Comparison of ENCODE assay signal across 18 cellular contexts in genomic region chr18:3611313-3612038, GRCh38.
DNase-seq lines count a peak whose midpoint lies in the region; ATAC-seq, FAIRE-seq and TF ChIP-seq lines count a peak whose summit lies in the region.
"Had no signal": no experiment of that assay in that cellular context is flagged by ENCODE, and none has a peak within 500 bp of the region (broad histone marks: within the 10 kb centered on the region; RNA-seq: fewer than 3 reads in every experiment).

No MANE protein-coding gene starts in this region.

- no peak overlapping the region for H3K4me3 ChIP-seq in SK-N-MC
- no peak overlapping the region for H3K4me3 ChIP-seq in fibroblast of the aortic adventitia (ENCODE audit: low read depth, low read length)
- H3K4me3 ChIP-seq in subcutaneous abdominal adipose tissue (ENCODE audit: low read depth in 1 of 5, low read length in 5 of 5) = peak overlapping the region in 3 of 5 donors; percentile 22 to 40 (median 39)
- H3K4me3 ChIP-seq: adrenal gland had no signal

- no peak overlapping the region for H3K4me3 Mint-ChIP-seq in activated naive CD4-positive, alpha-beta T cell treated with anti-CD3 and anti-CD28 coated beads, Interleukin-2, amount 50 U/mL, for 24 hours
- H3K4me3 Mint-ChIP-seq in activated naive CD4-positive, alpha-beta T cell treated with anti-CD3 and anti-CD28 coated beads for 36 hours = no peak overlapping the region
- H3K4me3 Mint-ChIP-seq: activated CD4-positive, alpha-beta T cell treated with anti-CD3 and anti-CD28 coated beads, Interleukin-2, amount 10 ng/mL, durations not matched to agents 24 days and 14 days; activated T-cell treated with anti-CD3 and anti-CD28 coated beads, Interleukin-2, amount 50 U/mL, for 24 hours; naive thymus-derived CD4-positive, alpha-beta T cell had no signal

- intact Hi-C loops in activated naive CD4-positive, alpha-beta T cell treated with anti-CD3 and anti-CD28 coated beads for 36 hours (cut with micrococcal nuclease) = no loop called here

- no peak for DNase-seq in activated naive CD4-positive, alpha-beta T cell treated with anti-CD3 and anti-CD28 coated beads for 36 hours
- DNase-seq in SK-N-MC (ENCODE audit: low read depth, low spot score) (no peak), fibroblast of the aortic adventitia (ENCODE audit: low read depth) (peak; percentile 74), hepatic stellate cell (ENCODE audit: low spot score) (no peak), RCC 7860 (ENCODE audit: low spot score) (no peak)
- DNase-seq: activated CD4-positive, alpha-beta T cell treated with anti-CD3 and anti-CD28 coated beads, Interleukin-2, amount 10 ng/mL, durations not matched to agents 24 days and 14 days; activated T-cell treated with anti-CD3 and anti-CD28 coated beads, Interleukin-2, amount 50 U/mL, for 24 hours; naive thymus-derived CD4-positive, alpha-beta T cell; NCI-H526; right cardiac atrium had no signal

- no peak for TF ChIP-seq CTCF in fibroblast of the aortic adventitia (IDR thresholded peaks at IDR 0.05; ENCODE audit: insufficient read depth, low read length)

- H3K4me1 ChIP-seq in subcutaneous abdominal adipose tissue (ENCODE audit: control insufficient read depth in 5 of 5, insufficient read depth in 5 of 5, low read length in 5 of 5) = peaks cover 0 to 6% (median 3%) of the 10 kb centered on the region in 5 donors

- H3K9ac ChIP-seq in SK-N-MC (ENCODE audit: insufficient read length) = no peak overlapping the region
- no peak overlapping the region for H3K9ac ChIP-seq in subcutaneous abdominal adipose tissue (ENCODE audit: low read length in 5 of 5)

- ATAC-seq in GM18498 (IDR thresholded peaks at IDR 0.05; ENCODE audit: unreplicated experiment) = no peak
- ATAC-seq: left lobe of liver; naive thymus-derived CD4-positive, alpha-beta T cell; right cardiac atrium; Right ventricle myocardium inferior had no signal

- no peaks in the 10 kb centered on the region for H3K9me3 Mint-ChIP-seq in activated naive CD4-positive, alpha-beta T cell treated with anti-CD3 and anti-CD28 coated beads, Interleukin-2, amount 50 U/mL, for 24 hours
- no peaks in the 10 kb centered on the region for H3K9me3 Mint-ChIP-seq in activated naive CD4-positive, alpha-beta T cell treated with anti-CD3 and anti-CD28 coated beads for 36 hours
- H3K9me3 Mint-ChIP-seq: activated T-cell treated with anti-CD3 and anti-CD28 coated beads, Interleukin-2, amount 50 U/mL, for 24 hours had no signal

- no peaks in the 10 kb centered on the region for H3K27me3 Mint-ChIP-seq in activated naive CD4-positive, alpha-beta T cell treated with anti-CD3 and anti-CD28 coated beads, Interleukin-2, amount 50 U/mL, for 24 hours
- no peaks in the 10 kb centered on the region for H3K27me3 Mint-ChIP-seq in activated naive CD4-positive, alpha-beta T cell treated with anti-CD3 and anti-CD28 coated beads for 36 hours (ENCODE audit: low read depth)
- H3K27me3 Mint-ChIP-seq: activated CD4-positive, alpha-beta T cell treated with anti-CD3 and anti-CD28 coated beads, Interleukin-2, amount 10 ng/mL, durations not matched to agents 24 days and 14 days; activated T-cell treated with anti-CD3 and anti-CD28 coated beads, Interleukin-2, amount 50 U/mL, for 24 hours; naive thymus-derived CD4-positive, alpha-beta T cell had no signal

- H3K27ac Mint-ChIP-seq in activated naive CD4-positive, alpha-beta T cell treated with anti-CD3 and anti-CD28 coated beads, Interleukin-2, amount 50 U/mL, for 24 hours = peak overlapping the region; percentile 2
- no peak overlapping the region for H3K27ac Mint-ChIP-seq in activated naive CD4-positive, alpha-beta T cell treated with anti-CD3 and anti-CD28 coated beads for 36 hours
- H3K27ac Mint-ChIP-seq: activated CD4-positive, alpha-beta T cell treated with anti-CD3 and anti-CD28 coated beads, Interleukin-2, amount 10 ng/mL, durations not matched to agents 24 days and 14 days; activated T-cell treated with anti-CD3 and anti-CD28 coated beads, Interleukin-2, amount 50 U/mL, for 24 hours had no signal

- H3K36me3 Mint-ChIP-seq in activated naive CD4-positive, alpha-beta T cell treated with anti-CD3 and anti-CD28 coated beads, Interleukin-2, amount 50 U/mL, for 24 hours = no peaks in the 10 kb centered on the region
- no peaks in the 10 kb centered on the region for H3K36me3 Mint-ChIP-seq in activated naive CD4-positive, alpha-beta T cell treated with anti-CD3 and anti-CD28 coated beads for 36 hours (ENCODE audit: low read depth)

- no peaks in the 10 kb centered on the region for H3K27me3 ChIP-seq in subcutaneous abdominal adipose tissue (ENCODE audit: control insufficient read depth in 5 of 5, insufficient read depth in 4 of 5, low read length in 5 of 5)
- H3K27me3 ChIP-seq: adrenal gland had no signal

- peaks cover 18% of the 10 kb centered on the region for H3K4me1 Mint-ChIP-seq in activated naive CD4-positive, alpha-beta T cell treated with anti-CD3 and anti-CD28 coated beads, Interleukin-2, amount 50 U/mL, for 24 hours
- peaks cover 16% of the 10 kb centered on the region for H3K4me1 Mint-ChIP-seq in activated naive CD4-positive, alpha-beta T cell treated with anti-CD3 and anti-CD28 coated beads for 36 hours (ENCODE audit: low read depth)

- CTCF ChIA-PET in activated naive CD4-positive, alpha-beta T cell treated with anti-CD3 and anti-CD28 coated beads for 36 hours (lab: Charles Lee) = interaction anchor here (0.6 to 0.8 kb wide), 5 partner anchors 16 to 180 kb away, joined by 3 to 4 read pairs (median 3); no protein-coding TSS in a partner anchor

- H3K27ac ChIP-seq in SK-N-MC = 0 out of 2 replicates have a peak overlapping the region, but pooled peaks have one; percentile 21
- no peak overlapping the region for H3K27ac ChIP-seq in subcutaneous abdominal adipose tissue (ENCODE audit: low read depth, low read length)
- H3K27ac ChIP-seq: adrenal gland had no signal

- H3K36me3 ChIP-seq in SK-N-MC (ENCODE audit: insufficient read depth, low read length) (no peaks in the 10 kb centered on the region), subcutaneous abdominal adipose tissue (ENCODE audit: control insufficient read depth in 5 of 5, insufficient read depth in 5 of 5, low read length in 5 of 5) (no peaks in the 10 kb centered on the region)
- H3K36me3 ChIP-seq: adrenal gland had no signal

- H3K9me3 ChIP-seq in SK-N-MC (ENCODE audit: low read depth, low read length) = no peaks in the 10 kb centered on the region
- H3K9me3 ChIP-seq in subcutaneous abdominal adipose tissue (ENCODE audit: control insufficient read depth in 5 of 5, low read length in 5 of 5) = no peaks in the 10 kb centered on the region
- H3K9me3 ChIP-seq: adrenal gland had no signal

- FAIRE-seq in RCC 7860 (lab: Jason Lieb, UNC) = no peak
- FAIRE-seq: A204.1, colon had no signal

Comparison
In these comparisons a context has a peak if more than half of its experiments do, and no peak if none do; other contexts are left out.
1. H3K4me3 ChIP-seq: peak in subcutaneous abdominal adipose tissue (3 of 5); none in SK-N-MC (single experiment) and fibroblast of the aortic adventitia (single experiment).